12 cellular contexts compared by ENCODE assay signal in the genomic region with DNA sequence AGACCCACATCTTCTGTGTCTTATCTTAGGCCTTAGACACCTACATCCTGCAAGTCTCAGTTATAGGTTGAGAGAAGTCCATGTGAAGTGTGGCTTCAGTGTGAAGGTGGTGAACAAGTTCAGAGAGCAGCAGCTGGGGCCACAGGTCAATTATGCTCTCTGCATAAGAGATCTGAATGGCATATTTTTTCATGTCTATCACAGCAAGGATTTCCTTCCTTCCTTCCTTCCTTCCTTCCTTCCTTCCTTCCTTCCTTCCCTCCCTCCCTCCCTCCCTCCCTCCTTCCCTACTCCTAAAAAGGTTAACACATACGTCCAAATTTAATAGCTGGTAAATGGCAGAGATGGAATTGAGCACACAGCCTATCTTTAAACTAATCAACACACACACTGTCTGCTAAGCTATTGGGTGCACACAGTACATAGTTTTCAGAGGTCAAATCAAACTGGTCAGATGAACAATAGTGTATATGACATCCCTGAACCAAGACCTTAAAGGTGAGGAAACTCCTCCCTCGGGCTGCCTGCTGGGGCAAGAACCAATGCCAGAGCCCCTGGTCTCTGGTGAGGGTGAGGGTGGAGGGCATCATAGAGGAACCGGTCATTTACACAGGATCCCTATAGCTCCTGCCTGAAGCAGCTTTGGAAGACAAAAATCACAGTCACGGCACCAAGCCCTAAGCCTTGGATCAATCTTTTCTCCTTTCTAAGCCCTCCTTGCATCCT.
DNase-seq lines count a peak whose midpoint lies in the region; ATAC-seq and TF ChIP-seq lines count a peak whose summit lies in the region.
"Had no signal": no experiment of that assay in that cellular context is flagged by ENCODE, and none has a peak within 500 bp of the region (broad histone marks: within the 10 kb centered on the region; RNA-seq: fewer than 3 reads in every experiment).

No MANE protein-coding gene starts in this region.

- H3K4me1 ChIP-seq in A673 (ENCODE audit: insufficient read depth, low read length, poor library complexity, severe bottlenecking) (peaks cover 30% of the 10 kb centered on the region), GM23338 (ENCODE audit: insufficient read depth) (no peaks in the 10 kb centered on the region), uterus (no peaks in the 10 kb centered on the region)

- no peak for TF ChIP-seq CTCF in A673 (conservative IDR thresholded peaks at IDR 0.05; ENCODE audit: low read depth, low read length)
- no peak for TF ChIP-seq CTCF in GM23338 (conservative IDR thresholded peaks at IDR 0.05; ENCODE audit: low read depth in 2 of 2)
- no peak for TF ChIP-seq CTCF in uterus (IDR thresholded peaks at IDR 0.05)

- H4K20me1 ChIP-seq in GM23338 (replicated peaks; ENCODE audit: insufficient read depth), result no peaks in the 10 kb centered on the region

- H3K4me3 ChIP-seq in A673 (ENCODE audit: low read depth, low read length, poor library complexity, severe bottlenecking), result no peak overlapping the region
- H3K4me3 ChIP-seq in GM23338, result no peak overlapping the region
- H3K4me3 ChIP-seq in uterus, result no peak overlapping the region
- H3K4me3 ChIP-seq: thoracic aorta had no signal

- peak; percentile 66 for DNase-seq in A673 (ENCODE audit: low spot score)
- no peak for DNase-seq in GM23338 (ENCODE audit: low spot score)
- DNase-seq in LoVo (ENCODE audit: low spot score), result no peak
- no peak for DNase-seq in foreskin melanocyte
- DNase-seq in uterus, result no peak
- no peak for DNase-seq in NCI-H510A (lab: John Stamatoyannopoulos, UW)
- DNase-seq: Kasumi-1 had no signal

- no peak overlapping the region for H3K27ac Mint-ChIP-seq in GM23338
- H3K27ac Mint-ChIP-seq: progenitor cell of endocrine pancreas had no signal

- H3K27me3 ChIP-seq in A673 (replicated peaks; ENCODE audit: insufficient read depth, low read depth, low read length, poor library complexity) (no peaks in the 10 kb centered on the region), GM23338 (ENCODE audit: insufficient read depth) (no peaks in the 10 kb centered on the region), uterus (no peaks in the 10 kb centered on the region)

- no peaks in the 10 kb centered on the region for H3K36me3 ChIP-seq in A673 (ENCODE audit: insufficient read depth, low read length, poor library complexity, severe bottlenecking)
- no peaks in the 10 kb centered on the region for H3K36me3 ChIP-seq in GM23338 (ENCODE audit: insufficient read depth)
- no peaks in the 10 kb centered on the region for H3K36me3 ChIP-seq in uterus
- H3K36me3 ChIP-seq: thoracic aorta had no signal

- H3K9me2 ChIP-seq in GM23338 (ENCODE audit: insufficient read depth), result 0 out of 2 replicates have a peak, but pooled peaks cover 5% of the 10 kb centered on the region

- H2AFZ ChIP-seq in GM23338, result peak overlapping the region; percentile 43; the same call in 1 of the 2 replicates

- POLR2A ChIA-PET in A673 (lab: Charles Lee; ENCODE audit: low non-redundant PET), result interaction anchor here (0.7 kb wide), 1 partner anchor 953 kb away, joined by 7 read pairs; no protein-coding TSS in a partner anchor

- H3K4me1 Mint-ChIP-seq in GM23338, result no peaks in the 10 kb centered on the region

- no peak overlapping the region for H3K4me2 ChIP-seq in GM23338

- no TSS peak for BruUV-seq in A673 (replicated peaks; lab: Mats Ljungman, UMichigan)

- no peaks in the 10 kb centered on the region for H3K79me2 ChIP-seq in GM23338 (replicated peaks; ENCODE audit: insufficient read depth)

- no peaks in the 10 kb centered on the region for H3F3A ChIP-seq in GM23338 (replicated peaks; ENCODE audit: low read depth)

- no peaks in the 10 kb centered on the region; the same call in 2 of the 3 replicates for H3K9me3 Mint-ChIP-seq in GM23338

- CTCF ChIA-PET in A673 (lab: Charles Lee), result interaction anchor here (0.9 to 1.0 kb wide), 2 partner anchors 152 to 408 kb away, joined by 3 to 23 read pairs; no protein-coding TSS in a partner anchor

- ATAC-seq in GM19023 (IDR thresholded peaks at IDR 0.05; ENCODE audit: unreplicated experiment), result peak; percentile 26
- ATAC-seq in GM23338, result peak; percentile 58
- peak; percentile 27 for ATAC-seq in HG03520 (IDR thresholded peaks at IDR 0.05; ENCODE audit: unreplicated experiment)

- no peak for TF ChIP-seq POLR2A in uterus (IDR thresholded peaks at IDR 0.05)

- peak overlapping the region; percentile 82 for H3K27ac ChIP-seq in A673 (ENCODE audit: low read depth, low read length, poor library complexity, severe bottlenecking)
- H3K27ac ChIP-seq in GM23338 (ENCODE audit: low read depth), result no peak overlapping the region
- no peak overlapping the region for H3K27ac ChIP-seq in uterus
- H3K27ac ChIP-seq: HL-60, thoracic aorta had no signal

- H3K9me3 ChIP-seq in A673 (ENCODE audit: low read depth, low read length, poor library complexity, severe bottlenecking) (no peaks in the 10 kb centered on the region), uterus (no peaks in the 10 kb centered on the region)
- H3K9me3 ChIP-seq: thoracic aorta had no signal

- no peaks in the 10 kb centered on the region for H3K27me3 Mint-ChIP-seq in GM23338 (ENCODE audit: insufficient read depth, low read depth, poor library complexity)

- H3K36me3 Mint-ChIP-seq in GM23338 (ENCODE audit: low read depth), result no peaks in the 10 kb centered on the region

- intact Hi-C loops in A673 (cut with micrococcal nuclease; ENCODE audit: unreplicated experiment) (no loop called here), uterus (cut with DNase I; ENCODE audit: low total_unique reads) (no loop called here)

- no peak overlapping the region for H3K4me3 Mint-ChIP-seq in GM23338

TF ChIP-seq in GM23338, 12 proteins besides CTCF, POLR2A, EP300 and RAD21:
- TF ChIP-seq POLR2AphosphoS5 (IDR thresholded peaks at IDR 0.05; ENCODE audit: low read depth) (no peak), EZH2 (IDR thresholded peaks at IDR 0.05; ENCODE audit: low read depth, unreplicated experiment) (no peak), ZNF114 (CRISPR knock-in tag; IDR thresholded peaks at IDR 0.05) (no peak), REST (IDR thresholded peaks at IDR 0.05; ENCODE audit: unreplicated experiment) (no peak), ZNF331 (CRISPR knock-in tag; IDR thresholded peaks at IDR 0.05; ENCODE audit: low read depth) (no peak), JUNB (IDR thresholded peaks at IDR 0.05; ENCODE audit: unreplicated experiment) (no peak), NANOG (IDR thresholded peaks at IDR 0.05; ENCODE audit: borderline replicate concordance) (no peak), STAT1 (IDR thresholded peaks at IDR 0.05; ENCODE audit: unreplicated experiment) (no peak)
